ENCODE assay signal across 1 cellular context in genomic region chr11:115324569-115325432, GRCh38.
TF ChIP-seq lines count a peak whose summit lies in the region.

No MANE protein-coding gene starts in this region.

TF ChIP-seq in WTC11, 78 proteins besides CTCF, POLR2A, EP300 and RAD21 (continued from another document):
- TF ChIP-seq ATF3 (CRISPR knock-in tag; conservative IDR thresholded peaks at IDR 0.05), result no peak
- no peak for TF ChIP-seq GTF2I (CRISPR knock-in tag; conservative IDR thresholded peaks at IDR 0.05)
- no peak for TF ChIP-seq ATF6 (CRISPR knock-in tag; IDR thresholded peaks at IDR 0.05)
- TF ChIP-seq OVOL2 (CRISPR knock-in tag; IDR thresholded peaks at IDR 0.05; ENCODE audit: borderline replicate concordance), result no peak
